Comparison of ENCODE assay signal across 10 cellular contexts in the genomic region with DNA sequence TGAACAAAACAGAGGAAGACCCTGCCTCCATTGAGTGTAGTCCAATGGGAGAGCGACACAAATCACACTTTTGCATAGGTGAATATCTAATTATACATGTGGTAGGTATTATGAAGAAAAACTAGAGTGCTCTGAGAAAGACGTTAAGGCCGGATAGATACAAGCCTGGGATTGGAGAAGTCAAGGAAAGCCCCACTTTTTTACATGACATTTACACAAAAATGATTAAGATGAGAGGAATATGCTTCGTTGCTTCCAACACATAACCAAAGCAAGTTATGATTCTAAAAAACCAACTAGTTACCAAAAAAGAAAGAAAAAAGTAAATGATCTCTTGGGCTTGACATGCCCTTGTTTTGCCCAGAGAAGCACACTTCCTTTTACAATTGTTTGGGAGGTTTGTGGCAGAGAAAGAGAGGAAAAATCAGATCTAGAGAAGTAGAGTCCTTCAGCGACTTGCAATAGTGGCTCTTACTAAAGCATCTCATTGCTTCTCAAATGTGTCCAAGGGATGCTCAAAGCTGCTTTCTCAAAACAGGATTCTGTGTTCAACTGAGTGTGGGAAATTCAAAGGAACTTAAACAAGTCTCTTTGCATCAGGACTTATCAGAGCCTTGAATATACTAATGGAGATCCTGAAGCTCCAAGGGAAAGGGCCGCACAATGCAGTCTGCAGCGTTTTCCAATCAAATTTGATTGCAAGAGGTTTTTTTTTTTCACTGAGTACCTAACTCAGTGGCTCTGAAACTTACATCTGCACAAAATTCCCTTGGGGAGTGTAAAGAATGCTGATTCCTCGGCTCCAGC. TPM values are rescaled to one million over a fixed set of nuclear protein-coding genes. Genes with fewer than 3 reads are reported as not detected.
DNase-seq lines count a peak whose midpoint lies in the region; ATAC-seq and TF ChIP-seq lines count a peak whose summit lies in the region.
"Had no signal": no experiment of that assay in that cellular context is flagged by ENCODE, and none has a peak within 500 bp of the region (broad histone marks: within the 10 kb centered on the region; RNA-seq: fewer than 3 reads in every experiment).

No MANE protein-coding gene starts in this region.

- H3K27ac Mint-ChIP-seq in activated naive CD8-positive, alpha-beta T cell treated with anti-CD3 and anti-CD28 coated beads, Interleukin-2, amount 10 ng/mL, durations not matched to agents 7 days and 5 days, result peak overlapping the region; percentile 40

- peak overlapping the region; percentile 95 for H3K4me2 ChIP-seq in DOHH2 (ENCODE audit: low read length)

- H3K4me1 ChIP-seq in DOHH2 (ENCODE audit: control insufficient read depth, low read length), result peaks cover 100% of the 10 kb centered on the region

- H3K79me2 ChIP-seq in DOHH2 (ENCODE audit: control insufficient read depth, low read length), result peaks cover 99% of the 10 kb centered on the region

- H3K4me1 Mint-ChIP-seq in activated naive CD8-positive, alpha-beta T cell treated with anti-CD3 and anti-CD28 coated beads, Interleukin-2, amount 10 ng/mL, durations not matched to agents 7 days and 5 days, result peaks cover 83% of the 10 kb centered on the region

- no peaks in the 10 kb centered on the region for H3K27me3 Mint-ChIP-seq in activated naive CD8-positive, alpha-beta T cell treated with anti-CD3 and anti-CD28 coated beads, Interleukin-2, amount 10 ng/mL, durations not matched to agents 7 days and 5 days

- H3K4me3 Mint-ChIP-seq in activated naive CD8-positive, alpha-beta T cell treated with anti-CD3 and anti-CD28 coated beads, Interleukin-2, amount 10 ng/mL, durations not matched to agents 7 days and 5 days, result peak overlapping the region; percentile 14

- DNase-seq in activated naive CD8-positive, alpha-beta T cell treated with anti-CD3 and anti-CD28 coated beads, Interleukin-2, amount 10 ng/mL, durations not matched to agents 7 days and 5 days, result no peak
- no peak for DNase-seq in EL
- no peak for DNase-seq in NCI-H2029 (lab: John Stamatoyannopoulos, UW)
- no peak for DNase-seq in cerebellum (ENCODE audit: low spot score)
- no peak for DNase-seq in glomerular visceral epithelial cell (ENCODE audit: extremely low spot score)
- DNase-seq: DND-41 had no signal

- no peak for TF ChIP-seq CTCF in DOHH2 (IDR thresholded peaks at IDR 0.05; ENCODE audit: low read depth, low read length, poor library complexity, severe bottlenecking)

- H3K4me3 ChIP-seq in DOHH2 (ENCODE audit: low read length), result peak overlapping the region; percentile 65
- H3K4me3 ChIP-seq: right atrium auricular region had no signal

- no peaks in the 10 kb centered on the region for H3K9me3 Mint-ChIP-seq in activated naive CD8-positive, alpha-beta T cell treated with anti-CD3 and anti-CD28 coated beads, Interleukin-2, amount 10 ng/mL, durations not matched to agents 7 days and 5 days

- no peaks in the 10 kb centered on the region for H3K9me3 ChIP-seq in DOHH2 (ENCODE audit: control insufficient read depth, insufficient read depth, low read length)
- H3K9me3 ChIP-seq: right atrium auricular region had no signal

- POLR2A ChIA-PET in activated naive CD8-positive, alpha-beta T cell treated with anti-CD3 and anti-CD28 coated beads, Interleukin-2, amount 10 ng/mL, durations not matched to agents 7 days and 5 days (lab: Charles Lee), result interaction anchor here (1.9 to 5.3 kb wide), 2 partner anchors 14 to 39 kb away, joined by 19 to 35 read pairs; a partner anchor contains a TSS

- peak overlapping the region; percentile 95 for H3K27ac ChIP-seq in DOHH2 (ENCODE audit: low read depth, low read length)
- H3K27ac ChIP-seq: right atrium auricular region had no signal

- peaks cover 17% of the 10 kb centered on the region for H3F3A ChIP-seq in DOHH2 (ENCODE audit: control insufficient read depth, insufficient read depth)

- H3K9me2 ChIP-seq in DOHH2 (replicated peaks; ENCODE audit: control insufficient read depth, low read length), result no peaks in the 10 kb centered on the region

- H3K36me3 ChIP-seq in DOHH2 (ENCODE audit: control insufficient read depth, low read length), result peaks cover 51% of the 10 kb centered on the region
- H3K36me3 ChIP-seq: right atrium auricular region had no signal

- ATAC-seq in GM19397 (IDR thresholded peaks at IDR 0.05; ENCODE audit: unreplicated experiment) (peak; percentile 26), HG03108 (IDR thresholded peaks at IDR 0.05; ENCODE audit: unreplicated experiment) (peak; percentile 26)
- no peak for ATAC-seq in activated naive CD8-positive, alpha-beta T cell treated with anti-CD3 and anti-CD28 coated beads, Interleukin-2, amount 10 ng/mL, durations not matched to agents 7 days and 5 days (ENCODE audit: low read depth)

- no peaks in the 10 kb centered on the region for H4K20me1 ChIP-seq in DOHH2 (ENCODE audit: control insufficient read depth, insufficient read depth, low read depth, low read length)

- H3K36me3 Mint-ChIP-seq in activated naive CD8-positive, alpha-beta T cell treated with anti-CD3 and anti-CD28 coated beads, Interleukin-2, amount 10 ng/mL, durations not matched to agents 7 days and 5 days, result peaks cover 10% of the 10 kb centered on the region

- H3K27me3 ChIP-seq in DOHH2 (ENCODE audit: control insufficient read depth, low read length), result no peaks in the 10 kb centered on the region
- H3K27me3 ChIP-seq: right atrium auricular region had no signal

RNA-seq across cellular contexts. Expression of a gene that starts 38.8 kb away (rescaled TPM):
- total RNA-seq in activated naive CD8-positive, alpha-beta T cell treated with anti-CD3 and anti-CD28 coated beads, Interleukin-2, amount 10 ng/mL, durations not matched to agents 7 days and 5 days, result 10 to 100 TPM; 83.4 to 86.5 TPM
- 7.3 TPM for total RNA-seq in cerebellum

Comparison
In these comparisons a context has a peak if more than half of its experiments do, and no peak if none do; other contexts are left out.
1. RNA of a gene that starts 38.8 kb away (total RNA-seq): 83.4 to 86.5 TPM in activated naive CD8-positive, alpha-beta T cell treated with anti-CD3 and anti-CD28 coated beads, Interleukin-2, amount 10 ng/mL, durations not matched to agents 7 days and 5 days; 7.3 TPM in cerebellum (single experiment); every median in the first group is over 10 times any median in the second.